ENCODE assay signal across 4 cellular contexts in genomic region chr12:13011098-13011497, GRCh38.
TF ChIP-seq lines count a peak whose summit lies in the region.

No MANE protein-coding gene starts in this region.

TF ChIP-seq in HEK293, 187 proteins besides CTCF, POLR2A, EP300 and RAD21:
- TF ChIP-seq ZNF707 (tag by site-specific recombination; IDR thresholded peaks at IDR 0.05) (no peak), ZNF341 (tag by site-specific recombination; IDR thresholded peaks at IDR 0.05; ENCODE audit: low read depth) (no peak), ZNF623 (tag by site-specific recombination; IDR thresholded peaks at IDR 0.05) (peak; percentile 94)

TF ChIP-seq in IMR-90, 13 proteins besides CTCF, POLR2A, EP300 and RAD21:
- TF ChIP-seq MAZ (IDR thresholded peaks at IDR 0.05; ENCODE audit: borderline replicate concordance, low read depth, low read length) (no peak), CEBPB (IDR thresholded peaks at IDR 0.05; ENCODE audit: low read depth, low read length) (no peak), BHLHE40 (IDR thresholded peaks at IDR 0.05; ENCODE audit: low read depth, low read length) (no peak), FOS (IDR thresholded peaks at IDR 0.05; ENCODE audit: low read depth, low read length) (no peak), SMC3 (IDR thresholded peaks at IDR 0.05; ENCODE audit: low read depth, low read length) (no peak), RFX5 (IDR thresholded peaks at IDR 0.05; ENCODE audit: low read depth, low read length) (no peak), MAFK (IDR thresholded peaks at IDR 0.05; ENCODE audit: low read depth, low read length) (no peak), NFE2L2 (IDR thresholded peaks at IDR 0.05; ENCODE audit: low read depth, low read length) (no peak), ELK1 (IDR thresholded peaks at IDR 0.05; ENCODE audit: borderline replicate concordance, low read depth, low read length) (no peak), RCOR1 (IDR thresholded peaks at IDR 0.05; ENCODE audit: insufficient replicate concordance, low read length) (no peak), MXI1 (IDR thresholded peaks at IDR 0.05; ENCODE audit: borderline replicate concordance, low read depth, low read length) (no peak), USF2 (IDR thresholded peaks at IDR 0.05; ENCODE audit: low read depth, low read length) (no peak), CHD1 (IDR thresholded peaks at IDR 0.05; ENCODE audit: low read depth, low read length) (no peak)

TF ChIP-seq in K562, 482 proteins besides CTCF, POLR2A, EP300 and RAD21:
- TF ChIP-seq RBM25 (IDR thresholded peaks at IDR 0.05; ENCODE audit: low read depth, low read length, severe bottlenecking) (peak; percentile 29), GTF2F1 (IDR thresholded peaks at IDR 0.05; ENCODE audit: low read depth, low read length) (no peak), ZZZ3 (IDR thresholded peaks at IDR 0.05) (no peak)

TF ChIP-seq in H1, 55 proteins besides CTCF, POLR2A, EP300 and RAD21:
- TF ChIP-seq CHD1 (IDR thresholded peaks at IDR 0.05; ENCODE audit: low read depth, low read length): no peak
- no peak for TF ChIP-seq SRF (IDR thresholded peaks at IDR 0.05; ENCODE audit: low read depth, low read length)
- peak; percentile 87 for TF ChIP-seq KDM1A (IDR thresholded peaks at IDR 0.05; ENCODE audit: borderline replicate concordance, low read length)
TF ChIP-seq in H1: peak in this region for 1.
